8 cellular contexts compared by ENCODE assay signal in genomic region chr3:146543461-146544012, GRCh38. TPM values are rescaled to one million over a fixed set of nuclear protein-coding genes. Genes with fewer than 3 reads are reported as not detected.
DNase-seq lines count a peak whose midpoint lies in the region; ATAC-seq and TF ChIP-seq lines count a peak whose summit lies in the region.

No MANE protein-coding gene starts in this region.

- DNase-seq in T-helper 1 cell (no peak), lung microvascular endothelial cell (ENCODE audit: low read depth in 2 of 2) (peak; percentile 27 to 36), uterus (peak; percentile 22 to 45), NCI-H2081 treated with DMSO at 0.1 percent for 48 hours (lab: John Stamatoyannopoulos, UW) (no peak)

- intact Hi-C loops in uterus (cut with DNase I; ENCODE audit: low total_unique reads): no loop called here

- peak overlapping the region; percentile 97 for H3K4me3 Mint-ChIP-seq in T-helper 1 cell treated with Interleukin-12 subunit alpha and Interleukin-12 subunit beta and Interleukin-4 antibody, amounts not matched to agents 30 μg/mL and 1 μg/mL, for 36 hours

- no peaks in the 10 kb centered on the region for H3K9me3 Mint-ChIP-seq in T-helper 1 cell treated with Interleukin-12 subunit alpha and Interleukin-12 subunit beta and Interleukin-4 antibody, amounts not matched to agents 30 μg/mL and 1 μg/mL, for 36 hours

- H4K20me1 ChIP-seq in OCI-LY3 (ENCODE audit: insufficient read depth, low read length): no peaks in the 10 kb centered on the region; the same call in 1 of the 2 replicates

- peaks cover 70% of the 10 kb centered on the region for H3K4me1 Mint-ChIP-seq in T-helper 1 cell treated with Interleukin-12 subunit alpha and Interleukin-12 subunit beta and Interleukin-4 antibody, amounts not matched to agents 30 μg/mL and 1 μg/mL, for 36 hours (ENCODE audit: low read depth)

- no peak overlapping the region for H3K27ac ChIP-seq in OCI-LY3 (ENCODE audit: low read length)
- peak overlapping the region; percentile 69 for H3K27ac ChIP-seq in cingulate gyrus (ENCODE audit: low read depth, low read length)
- H3K27ac ChIP-seq in uterus: peak overlapping the region; percentile 99 to 100

- peaks cover 33% of the 10 kb centered on the region for H3K79me2 ChIP-seq in OCI-LY3 (ENCODE audit: low read length)

- no peak for TF ChIP-seq CTCF in OCI-LY3 (IDR thresholded peaks at IDR 0.05; ENCODE audit: low read depth, low read length)
- no peak for TF ChIP-seq CTCF in uterus (IDR thresholded peaks at IDR 0.05)

- H3K4me2 ChIP-seq in OCI-LY3 (ENCODE audit: low read length): peak overlapping the region; percentile 92

- H3K4me3 ChIP-seq in OCI-LY3 (ENCODE audit: low read length) (peak overlapping the region; percentile 94), uterus (peak overlapping the region; percentile 95 to 96)

- H3K9me3 ChIP-seq in OCI-LY3 (ENCODE audit: insufficient read depth, low read length) (no peaks in the 10 kb centered on the region), uterus (no peaks in the 10 kb centered on the region)

- H2AFZ ChIP-seq in OCI-LY3 (ENCODE audit: low read depth, low read length): no peak overlapping the region

- H3K36me3 ChIP-seq in OCI-LY3 (replicated peaks; ENCODE audit: low read depth, low read length): peaks cover 10% of the 10 kb centered on the region
- H3K36me3 ChIP-seq in uterus: no peaks in the 10 kb centered on the region

- ATAC-seq in HG02763 (IDR thresholded peaks at IDR 0.05; ENCODE audit: unreplicated experiment): peak; percentile 4

- H3K27ac Mint-ChIP-seq in T-helper 1 cell treated with Interleukin-12 subunit alpha and Interleukin-12 subunit beta and Interleukin-4 antibody, amounts not matched to agents 30 μg/mL and 1 μg/mL, for 36 hours: peak overlapping the region; percentile 66

- H3K27me3 ChIP-seq in OCI-LY3 (ENCODE audit: low read depth, low read length): no peaks in the 10 kb centered on the region
- H3K27me3 ChIP-seq in uterus: no peaks in the 10 kb centered on the region

- TF ChIP-seq POLR2A in uterus (IDR thresholded peaks at IDR 0.05): no peak

- peaks cover 26% of the 10 kb centered on the region for H3K36me3 Mint-ChIP-seq in T-helper 1 cell treated with Interleukin-12 subunit alpha and Interleukin-12 subunit beta and Interleukin-4 antibody, amounts not matched to agents 30 μg/mL and 1 μg/mL, for 36 hours (ENCODE audit: low read depth)

- H3K27me3 Mint-ChIP-seq in T-helper 1 cell treated with Interleukin-12 subunit alpha and Interleukin-12 subunit beta and Interleukin-4 antibody, amounts not matched to agents 30 μg/mL and 1 μg/mL, for 36 hours (ENCODE audit: low read depth): no peaks in the 10 kb centered on the region

- H3K9ac ChIP-seq in OCI-LY3 (ENCODE audit: low read length): peak overlapping the region; percentile 94

- H3K4me1 ChIP-seq in OCI-LY3 (ENCODE audit: low read length) (peaks cover 41% of the 10 kb centered on the region), uterus (no peaks in the 10 kb centered on the region)

RNA-seq across cellular contexts. Expression of gene PLSCR1, which starts 0.9 kb away (rescaled TPM):
- total RNA-seq in lung microvascular endothelial cell (58.0 and 70.4 TPM in 2 replicates), uterus (100 to 1,000 TPM in 2 of 4 donors, 10 to 100 TPM in 2; 75.6 to 248 (median 116) TPM)

Comparison
In these comparisons a context has a peak if more than half of its experiments do, and no peak if none do; other contexts are left out.
1. DNase-seq: peak in lung microvascular endothelial cell (2 of 2) and uterus (2 of 2); none in T-helper 1 cell (0 of 5) and NCI-H2081 treated with DMSO at 0.1 percent for 48 hours (single experiment).